In the genomic region with DNA sequence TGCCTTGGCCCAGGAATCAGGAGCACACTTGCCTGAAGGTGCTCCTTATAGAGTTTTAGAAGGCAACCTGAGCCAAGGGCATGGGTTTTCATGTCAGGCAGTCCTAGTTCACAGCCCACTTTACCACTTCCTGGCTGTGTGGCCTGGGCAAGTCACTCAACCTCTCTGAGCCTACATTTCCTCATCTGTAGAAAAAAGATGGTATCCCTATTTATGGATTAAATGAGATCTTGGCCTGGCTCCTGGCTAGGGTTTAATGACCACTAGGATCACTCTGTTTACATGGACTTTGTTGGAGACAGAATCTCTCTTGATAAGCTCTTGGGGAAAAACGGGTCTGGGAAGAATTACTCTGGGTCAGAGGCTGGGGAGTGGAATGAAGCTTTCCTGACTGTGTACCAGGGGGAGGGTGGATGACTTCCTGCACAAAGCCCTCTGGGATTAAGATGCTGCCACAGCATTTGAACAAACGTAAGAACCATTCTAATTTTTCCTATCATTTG, we compare ENCODE assay signal across 9 cellular contexts. TPM values are rescaled to one million over a fixed set of nuclear protein-coding genes. Genes with fewer than 3 reads are reported as not detected.
DNase-seq lines count a peak whose midpoint lies in the region; ATAC-seq and TF ChIP-seq lines count a peak whose summit lies in the region.
"Had no signal": no experiment of that assay in that cellular context is flagged by ENCODE, and none has a peak within 500 bp of the region (broad histone marks: within the 10 kb centered on the region; RNA-seq: fewer than 3 reads in every experiment).

No MANE protein-coding gene starts in this region.

- BruUV-seq in MCF 10A (replicated peaks; lab: Mats Ljungman, UMichigan): no TSS peak

- H3K9me3 Mint-ChIP-seq in MCF 10A (ENCODE audit: unreplicated experiment): no peaks in the 10 kb centered on the region

- CTCF ChIA-PET in MCF 10A (lab: Yijun Ruan, JAX): interaction anchor here (0.6 to 1.5 kb wide), 6 partner anchors 10 to 331 kb away, joined by 3 to 5 read pairs (median 4); partner anchors contain the start of gene MT1E

- H3K27me3 Mint-ChIP-seq in MCF 10A (ENCODE audit: insufficient read depth, unreplicated experiment): no peaks in the 10 kb centered on the region

- TF ChIP-seq CTCF in MCF 10A (IDR thresholded peaks at IDR 0.05; ENCODE audit: unreplicated experiment): no peak

- DNase-seq in stimulated activated CD4-positive, alpha-beta T cell treated with anti-CD3 and anti-CD28 coated beads, Interleukin-2, amount 100 ng/mL, for 4 hours (ENCODE audit: low read depth): peak; percentile 26
- no peak for DNase-seq in stimulated activated CD4-positive, alpha-beta T cell treated with anti-CD3 and anti-CD28 coated beads, Interleukin-4, amount 100 ng/mL, for 4 hours
- no peak for DNase-seq in MCF 10A (ENCODE audit: unreplicated experiment)
- no peak for DNase-seq in aorta
- no peak for DNase-seq in NCI-H146 treated with DMSO at 0.1 percent for 48 hours (lab: John Stamatoyannopoulos, UW; ENCODE audit: unreplicated experiment)
- DNase-seq in COR-L47 (lab: John Stamatoyannopoulos, UW): no peak

- H3K4me1 ChIP-seq in muscle layer of colon (ENCODE audit: insufficient read depth, low read length): peaks cover 41% of the 10 kb centered on the region
- H3K4me1 ChIP-seq in aorta (ENCODE audit: control insufficient read depth in 1 of 2, insufficient read depth in 2 of 2, low read length in 2 of 2): peaks cover 0 to 5% of the 10 kb centered on the region in 2 donors

- H3K9me3 ChIP-seq in muscle layer of colon (ENCODE audit: low read length) (no peaks in the 10 kb centered on the region), aorta (ENCODE audit: control insufficient read depth, low read length) (no peaks in the 10 kb centered on the region)

- H3K4me3 Mint-ChIP-seq in MCF 10A (ENCODE audit: unreplicated experiment): peak overlapping the region; percentile 93

- H3K9ac ChIP-seq in muscle layer of colon (ENCODE audit: low read length): no peak overlapping the region

- ATAC-seq in aorta (ENCODE audit: low FRiP score): no peak
- ATAC-seq in HG02870 (IDR thresholded peaks at IDR 0.05; ENCODE audit: unreplicated experiment): no peak

- intact Hi-C loops in MCF 10A (cut with micrococcal nuclease): no loop called here
- intact Hi-C loops in aorta (cut with DNase I): no loop called here

- H3K27ac ChIP-seq in muscle layer of colon (ENCODE audit: low read depth, low read length) (peak overlapping the region; percentile 84), aorta (ENCODE audit: low read depth in 1 of 2, low read length in 2 of 2) (peak overlapping the region; percentile 1 to 97)

- H3K27me3 ChIP-seq in muscle layer of colon (ENCODE audit: control insufficient read depth in 1 of 2, insufficient read depth in 2 of 2, low read length in 2 of 2): no peaks in the 10 kb centered on the region
- H3K27me3 ChIP-seq in aorta (ENCODE audit: control insufficient read depth in 1 of 2, insufficient read depth in 2 of 2, low read length in 1 of 2): no peaks in the 10 kb centered on the region

- WGBS in aorta, 2 donors: 15 to 29% methylated on average over 2 of the region's 2 CpGs

- POLR2A ChIA-PET in MCF 10A (lab: Yijun Ruan, JAX): interaction anchor here (0.8 to 15.3 kb wide), 20 partner anchors 10 to 198 kb away, joined by 3 to 1404 read pairs (median 7); partner anchors contain the start of genes BBS2, MT1B, MT1E and MT1F

- H3K36me3 ChIP-seq in muscle layer of colon (ENCODE audit: insufficient read depth, low read length) (no peaks in the 10 kb centered on the region), aorta (ENCODE audit: control insufficient read depth in 1 of 2, insufficient read depth in 2 of 2, low read length in 1 of 2) (no peaks in the 10 kb centered on the region)

- H3K4me3 ChIP-seq in muscle layer of colon (ENCODE audit: low read depth in 1 of 2, low read length in 2 of 2): peak overlapping the region in 1 of 2 donors; percentile 72
- no peak overlapping the region for H3K4me3 ChIP-seq in aorta (ENCODE audit: low read length in 2 of 2)

- H3K27ac Mint-ChIP-seq in MCF 10A (ENCODE audit: low read depth, unreplicated experiment): peak overlapping the region; percentile 99

- peaks cover 62% of the 10 kb centered on the region for H3K4me1 Mint-ChIP-seq in MCF 10A (ENCODE audit: insufficient read depth, unreplicated experiment)

- H3K36me3 Mint-ChIP-seq in MCF 10A (ENCODE audit: insufficient read depth, unreplicated experiment): peaks cover 7% of the 10 kb centered on the region

RNA-seq across cellular contexts. Expression of gene MT2A, which starts 2.3 kb away (rescaled TPM):
- 2,490 and 3,582 TPM in 2 replicates for total RNA-seq in MCF 10A (2022)
- 1,000 to 10,000 TPM in 1 of 2 donors, 100 to 1,000 TPM in 1; 146 to 1,375 TPM for total RNA-seq in aorta
- polyA plus RNA-seq in aorta: 1,000 to 10,000 TPM in 1 of 2 donors, 100 to 1,000 TPM in 1; 320 to 1,681 TPM

RNA-seq across cellular contexts. Expression of gene MT1E, which starts 14.9 kb away (rescaled TPM):
- total RNA-seq in MCF 10A (2022) (518 and 934 TPM in 2 replicates), aorta (100 to 1,000 TPM in 1 of 2 donors, 10 to 100 TPM in 1; 47.8 to 355 TPM)
- polyA plus RNA-seq in aorta: 100 to 1,000 TPM; 185 to 606 TPM

RNA-seq across cellular contexts. Expression of gene MT3, which starts 21.3 kb away (rescaled TPM):
- total RNA-seq in MCF 10A (2022) (not detected in 2 replicates), aorta (1 to 10 TPM in 1 of 2 donors, not detected in 1; 1.6 TPM)
- polyA plus RNA-seq in aorta: not detected
- total RNA-seq: glomerular endothelial cell had no signal

RNA-seq across cellular contexts. Expression of gene MT1M, which starts 21.8 kb away (rescaled TPM):
- total RNA-seq in MCF 10A (2022): not detected in 2 replicates
- 100 to 1,000 TPM in 1 of 2 donors, 10 to 100 TPM in 1; 11.8 to 129 TPM for total RNA-seq in aorta
- 10 to 100 TPM; 40.1 to 72.2 TPM for polyA plus RNA-seq in aorta
- total RNA-seq: glomerular endothelial cell had no signal

RNA-seq across cellular contexts. Expression of gene MT1A, which starts 27.8 kb away (rescaled TPM):
- total RNA-seq in MCF 10A (2022) (not detected in 2 replicates), aorta (10 to 100 TPM in 1 of 2 donors, 1 to 10 TPM in 1; 4.6 to 82.2 TPM)
- 10 to 100 TPM in 1 of 2 donors, 1 to 10 TPM in 1; 7.0 to 16.2 TPM for polyA plus RNA-seq in aorta
- total RNA-seq: glomerular endothelial cell had no signal
